In the genomic region with DNA sequence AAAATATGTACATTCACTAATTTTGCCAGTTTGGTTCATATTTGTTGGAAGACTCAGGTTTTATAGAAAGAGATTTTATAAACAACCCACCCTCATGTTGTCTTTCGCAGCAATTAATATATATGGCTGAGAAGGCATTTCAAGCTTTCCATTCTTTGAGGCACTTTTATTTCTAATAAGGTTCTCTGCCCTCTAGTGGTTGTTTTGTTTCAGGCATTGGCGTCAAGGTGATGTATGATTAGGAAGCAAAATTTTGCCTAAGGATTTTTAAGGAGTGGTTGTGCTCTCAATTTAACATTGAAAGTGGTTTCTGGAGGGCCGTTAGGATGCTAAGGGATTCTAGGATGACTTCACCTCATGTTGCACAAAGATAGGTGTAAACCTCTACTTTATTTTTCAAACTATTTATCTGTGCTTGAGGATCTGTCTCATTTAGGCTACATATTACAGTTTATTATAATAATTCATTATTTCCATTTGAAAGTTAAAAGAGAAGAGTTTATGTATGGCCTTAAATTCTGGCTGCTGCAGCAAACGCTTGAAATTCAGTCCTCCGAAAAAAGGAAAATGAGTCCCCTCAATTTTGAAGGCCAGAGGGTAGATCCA, we compare ENCODE assay signal across 9 cellular contexts. TPM values are rescaled to one million over a fixed set of nuclear protein-coding genes. Genes with fewer than 3 reads are reported as not detected.
A peak's percentile ranks its signal among the peaks of the same experiment; 100 is the strongest.
DNase-seq lines count a peak whose midpoint lies in the region; ATAC-seq and TF ChIP-seq lines count a peak whose summit lies in the region.
"Had no signal": no experiment of that assay in that cellular context is flagged by ENCODE, and none has a peak within 500 bp of the region (broad histone marks: within the 10 kb centered on the region; RNA-seq: fewer than 3 reads in every experiment).

No MANE protein-coding gene starts in this region.

- peak; percentile 15 for DNase-seq in NCI-H2196 (lab: John Stamatoyannopoulos, UW; ENCODE audit: unreplicated experiment)
- DNase-seq in NCI-H2196 treated with DMSO at 0.1 percent for 48 hours (lab: John Stamatoyannopoulos, UW; ENCODE audit: unreplicated experiment): no peak
- DNase-seq in HT1080 (ENCODE audit: low read depth): peak; percentile 31
- peak; percentile 60 for DNase-seq in PC-3
- no peak for DNase-seq in epithelial cell of proximal tubule (ENCODE audit: low read depth)
- no peak for DNase-seq in progenitor cell of endocrine pancreas (ENCODE audit: low spot score, unreplicated experiment)
- no peak for DNase-seq in stimulated activated CD4-positive, alpha-beta T cell treated with anti-CD3 and anti-CD28 coated beads, Interleukin-2, amount 100 ng/mL, for 24 hours

- no peak overlapping the region for H3K27ac ChIP-seq in PC-3 (ENCODE audit: low read length)

- peaks cover 33% of the 10 kb centered on the region for H3K27me3 ChIP-seq in PC-3 (ENCODE audit: low read length)

- H3K9me2 ChIP-seq in PC-3 (replicated peaks; ENCODE audit: low read length): no peaks in the 10 kb centered on the region

- no peak overlapping the region for H2AFZ ChIP-seq in PC-3 (ENCODE audit: low read length)

- H3K9me3 Mint-ChIP-seq in progenitor cell of endocrine pancreas (ENCODE audit: low read depth): peaks cover 5% of the 10 kb centered on the region

- H3K4me1 ChIP-seq in PC-3 (ENCODE audit: insufficient read depth, low read length): no peaks in the 10 kb centered on the region

- no peak overlapping the region for H3K4me3 ChIP-seq in PC-3 (ENCODE audit: low read length)
- no peak overlapping the region for H3K4me3 ChIP-seq in epithelial cell of proximal tubule (ENCODE audit: low read depth, low read length)

- POLR2A ChIA-PET in PC-3 (lab: Charles Lee; ENCODE audit: unreplicated experiment): no interaction called here

- H3K9ac ChIP-seq in PC-3 (ENCODE audit: low read length): no peak overlapping the region

- no peaks in the 10 kb centered on the region for H3K36me3 ChIP-seq in PC-3 (ENCODE audit: low read depth, low read length)

- H3K36me3 Mint-ChIP-seq in progenitor cell of endocrine pancreas (ENCODE audit: insufficient read depth): no peaks in the 10 kb centered on the region
- H3K36me3 Mint-ChIP-seq: CD4-positive, CD25-positive, alpha-beta regulatory T cell had no signal

- intact Hi-C loops in PC-3 (cut with micrococcal nuclease): loop anchor here (1.0 to 5.0 kb wide), 3 partner anchors 136 to 938 kb away; no protein-coding TSS in a partner anchor

- no peaks in the 10 kb centered on the region for H3K9me3 ChIP-seq in PC-3 (ENCODE audit: low read length)

- peaks cover 8% of the 10 kb centered on the region for H3K27me3 Mint-ChIP-seq in progenitor cell of endocrine pancreas

- no peaks in the 10 kb centered on the region for H3K4me1 Mint-ChIP-seq in progenitor cell of endocrine pancreas (ENCODE audit: low read depth)
- H3K4me1 Mint-ChIP-seq: CD4-positive, CD25-positive, alpha-beta regulatory T cell had no signal

- ATAC-seq in PC-3 (0 out of 2 replicates have a peak, but pooled peaks have one; percentile 31), HG02588 (IDR thresholded peaks at IDR 0.05; ENCODE audit: unreplicated experiment) (no peak)

- H3K4me3 Mint-ChIP-seq in progenitor cell of endocrine pancreas (ENCODE audit: low read depth): no peak overlapping the region
- H3K4me3 Mint-ChIP-seq: CD4-positive, CD25-positive, alpha-beta regulatory T cell had no signal

- no peak overlapping the region for H3K27ac Mint-ChIP-seq in progenitor cell of endocrine pancreas
- H3K27ac Mint-ChIP-seq: CD4-positive, CD25-positive, alpha-beta regulatory T cell had no signal

- H3K4me2 ChIP-seq in PC-3 (ENCODE audit: low read length): no peak overlapping the region

- CTCF ChIA-PET in PC-3 (lab: Charles Lee): interaction anchor here (0.7 kb wide), 1 partner anchor 145 kb away, joined by 6 read pairs; no protein-coding TSS in a partner anchor

- no peaks in the 10 kb centered on the region for H3F3A ChIP-seq in PC-3 (ENCODE audit: low read length, unreplicated experiment)

- H4K20me1 ChIP-seq in PC-3 (ENCODE audit: low read length): no peaks in the 10 kb centered on the region

- peak; percentile 69 for TF ChIP-seq CTCF in PC-3 (conservative IDR thresholded peaks at IDR 0.05; ENCODE audit: low read depth, low read length)
- TF ChIP-seq CTCF in epithelial cell of proximal tubule (conservative IDR thresholded peaks at IDR 0.05; ENCODE audit: low read depth, low read length): peak; percentile 83
- peak; percentile 84 for TF ChIP-seq CTCF in progenitor cell of endocrine pancreas (IDR thresholded peaks at IDR 0.05; ENCODE audit: unreplicated experiment)

- no TSS peak for BruUV-seq in PC-3 (replicated peaks; lab: Mats Ljungman, UMichigan)

- no peaks in the 10 kb centered on the region for H3K79me2 ChIP-seq in PC-3 (ENCODE audit: low read length)

RNA-seq across cellular contexts. Expression of gene OXGR1, which starts 35.9 kb away (rescaled TPM):
- 0.16 and 0.67 TPM in 2 replicates for total RNA-seq in HT1080 (2014; rRNA removed; shearing (Covaris generic))
- polyA plus RNA-seq in HT1080 (2015; cell fraction: cytosol; rRNA removed): 0.19 and 0.23 TPM in 2 replicates
- polyA plus RNA-seq in HT1080 (2015; cell fraction: nucleus; rRNA removed): 0.16 TPM in 1 of 2 replicates, not detected in the other
- total RNA-seq in PC-3 (2014; rRNA removed) (not detected in 2 replicates), epithelial cell of proximal tubule (0.36 TPM in 1 of 2 replicates, not detected in the other), progenitor cell of endocrine pancreas (0.16 TPM in 1 of 2 replicates, not detected in the other)
- total RNA-seq: CD4-positive, CD25-positive, alpha-beta regulatory T cell had no signal
- polyA plus RNA-seq: CD4-positive, CD25-positive, alpha-beta regulatory T cell had no signal

Comparison
In these comparisons a context has a peak if more than half of its experiments do, and no peak if none do; other contexts are left out.
1. DNase-seq: peak in NCI-H2196 (single experiment), HT1080 (single experiment) and PC-3 (single experiment); none in NCI-H2196 treated with DMSO at 0.1 percent for 48 hours (single experiment), epithelial cell of proximal tubule (single experiment), progenitor cell of endocrine pancreas (single experiment) and stimulated activated CD4-positive, alpha-beta T cell treated with anti-CD3 and anti-CD28 coated beads, Interleukin-2, amount 100 ng/mL, for 24 hours (0 of 2).
2. Peak in every context shown above with its lines, with median percentiles within 50 percentile points of each other: CTCF ChIP-seq.